In the genomic region with DNA sequence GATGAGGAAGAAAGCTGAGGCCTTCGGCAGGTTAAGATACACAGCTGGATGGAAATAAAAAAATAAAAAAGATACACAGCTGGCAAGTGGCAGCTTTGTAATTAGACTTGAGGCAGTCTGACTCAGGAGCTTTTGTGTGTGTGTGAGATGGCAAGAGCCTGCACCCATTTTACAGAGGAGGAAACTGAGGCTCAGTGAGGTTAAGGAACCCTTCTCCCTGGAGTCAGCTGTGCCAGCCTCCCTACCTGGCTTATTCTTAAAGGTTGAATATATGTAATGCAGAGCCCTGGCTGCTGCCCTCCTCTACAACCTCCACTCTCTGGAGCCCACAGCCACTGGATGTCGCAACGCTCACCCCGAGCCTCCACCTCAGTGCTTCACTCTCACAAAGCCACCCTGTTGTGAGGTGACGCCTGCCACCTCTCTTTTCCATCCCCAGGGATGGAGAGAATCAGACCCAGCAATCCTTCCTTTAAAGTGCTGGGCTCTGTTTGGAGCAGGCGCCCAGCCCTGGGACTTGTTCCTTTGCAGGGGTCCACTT, we compare ENCODE assay signal across 37 cellular contexts. TPM values are rescaled to one million over a fixed set of nuclear protein-coding genes. Genes with fewer than 3 reads are reported as not detected.
"Had no signal": no experiment of that assay in that cellular context is flagged by ENCODE, and none has a peak within 500 bp of the region (broad histone marks: within the 10 kb centered on the region; RNA-seq: fewer than 3 reads in every experiment).

No MANE protein-coding gene starts in this region.

- H3K27me3 ChIP-seq: ascending aorta, SJCRH30 had no signal

- ATAC-seq: activated CD8-positive, alpha-beta memory T cell treated with anti-CD3 and anti-CD28 coated beads, Interleukin-2, amount 10 ng/mL, durations not matched to agents 7 days and 5 days; activated T-cell treated with anti-CD3 and anti-CD28 coated beads, Interleukin-2, amount 50 U/mL, for 72 hours; activated T-helper 17 cell treated with anti-CD3 and anti-CD28 coated beads, Interleukin-2, amount 50 U/mL, for 72 hours had no signal

- H3K27ac ChIP-seq: ascending aorta, cardiac muscle cell, SJCRH30, SK-N-MC, WERI-Rb-1 had no signal

- H3K4me1 ChIP-seq: ascending aorta, SJCRH30 had no signal

- H3K36me3 Mint-ChIP-seq: activated CD8-positive, alpha-beta memory T cell treated with anti-CD3 and anti-CD28 coated beads, Interleukin-2, amount 10 ng/mL, durations not matched to agents 7 days and 5 days; activated naive CD4-positive, alpha-beta T cell treated with anti-CD3 and anti-CD28 coated beads, Interleukin-2, amount 50 U/mL, for 24 hours; activated naive CD8-positive, alpha-beta T cell treated with anti-CD3 and anti-CD28 coated beads, Interleukin-2, amount 10 ng/mL, durations not matched to agents 7 days and 5 days had no signal

- H3K36me3 ChIP-seq: ascending aorta, cardiac muscle cell, SJCRH30, WERI-Rb-1 had no signal

- H3K9me3 Mint-ChIP-seq: activated CD4-positive, alpha-beta memory T cell treated with anti-CD3 and anti-CD28 coated beads, Interleukin-2, amount 10 ng/mL, durations not matched to agents 7 days and 5 days; activated naive CD4-positive, alpha-beta T cell treated with anti-CD3 and anti-CD28 coated beads, Interleukin-2, amount 50 U/mL, for 24 hours; activated naive CD8-positive, alpha-beta T cell treated with anti-CD3 and anti-CD28 coated beads, Interleukin-2, amount 10 ng/mL, durations not matched to agents 7 days and 5 days; activated T-cell treated with anti-CD3 and anti-CD28 coated beads, Interleukin-2, amount 50 U/mL, for 72 hours; activated T-helper 17 cell treated with anti-CD3 and anti-CD28 coated beads, Interleukin-2, amount 50 U/mL, for 72 hours; central memory CD8-positive, alpha-beta T cell had no signal

- H3K4me3 ChIP-seq: ascending aorta, cardiac muscle cell, SJCRH30, SK-N-MC had no signal

- H3K4me3 Mint-ChIP-seq: activated CD4-positive, alpha-beta memory T cell treated with anti-CD3 and anti-CD28 coated beads, Interleukin-2, amount 10 ng/mL, durations not matched to agents 7 days and 5 days; activated CD8-positive, alpha-beta memory T cell treated with anti-CD3 and anti-CD28 coated beads, Interleukin-2, amount 10 ng/mL, durations not matched to agents 7 days and 5 days; activated naive CD4-positive, alpha-beta T cell treated with anti-CD3 and anti-CD28 coated beads, Interleukin-2, amount 50 U/mL, for 24 hours; activated naive CD8-positive, alpha-beta T cell treated with anti-CD3 and anti-CD28 coated beads, Interleukin-2, amount 10 ng/mL, durations not matched to agents 7 days and 5 days; activated T-cell treated with anti-CD3 and anti-CD28 coated beads, Interleukin-2, amount 50 U/mL, for 72 hours; activated T-helper 17 cell treated with anti-CD3 and anti-CD28 coated beads, Interleukin-2, amount 50 U/mL, for 72 hours; central memory CD8-positive, alpha-beta T cell had no signal

- H3K9me3 ChIP-seq: ascending aorta, SJCRH30 had no signal

- H3K4me1 Mint-ChIP-seq: activated CD4-positive, alpha-beta memory T cell treated with anti-CD3 and anti-CD28 coated beads, Interleukin-2, amount 10 ng/mL, durations not matched to agents 7 days and 5 days; activated CD8-positive, alpha-beta memory T cell treated with anti-CD3 and anti-CD28 coated beads, Interleukin-2, amount 10 ng/mL, durations not matched to agents 7 days and 5 days; activated naive CD4-positive, alpha-beta T cell treated with anti-CD3 and anti-CD28 coated beads, Interleukin-2, amount 50 U/mL, for 24 hours; activated naive CD8-positive, alpha-beta T cell treated with anti-CD3 and anti-CD28 coated beads, Interleukin-2, amount 10 ng/mL, durations not matched to agents 7 days and 5 days; activated T-helper 17 cell treated with anti-CD3 and anti-CD28 coated beads, Interleukin-2, amount 50 U/mL, for 72 hours; central memory CD8-positive, alpha-beta T cell had no signal

- H3K27ac Mint-ChIP-seq: activated CD4-positive, alpha-beta memory T cell treated with anti-CD3 and anti-CD28 coated beads, Interleukin-2, amount 10 ng/mL, durations not matched to agents 7 days and 5 days; activated CD8-positive, alpha-beta memory T cell treated with anti-CD3 and anti-CD28 coated beads, Interleukin-2, amount 10 ng/mL, durations not matched to agents 7 days and 5 days; activated naive CD4-positive, alpha-beta T cell treated with anti-CD3 and anti-CD28 coated beads, Interleukin-2, amount 50 U/mL, for 24 hours; activated naive CD8-positive, alpha-beta T cell treated with anti-CD3 and anti-CD28 coated beads, Interleukin-2, amount 10 ng/mL, durations not matched to agents 7 days and 5 days; activated T-cell treated with anti-CD3 and anti-CD28 coated beads, Interleukin-2, amount 50 U/mL, for 72 hours; activated T-helper 17 cell treated with anti-CD3 and anti-CD28 coated beads, Interleukin-2, amount 50 U/mL, for 72 hours had no signal

- DNase-seq: activated CD4-positive, alpha-beta memory T cell treated with anti-CD3 and anti-CD28 coated beads, Interleukin-2, amount 10 ng/mL, durations not matched to agents 7 days and 5 days; activated CD4-positive, alpha-beta T cell treated with anti-CD3 and anti-CD28 coated beads for 1 hour; activated CD4-positive, alpha-beta T cell treated with anti-CD3 and anti-CD28 coated beads for 48 hours; activated CD4-positive, CD25-positive, alpha-beta regulatory T cell; activated CD8-positive, alpha-beta memory T cell treated with anti-CD3 and anti-CD28 coated beads for 24 hours; activated CD8-positive, alpha-beta memory T cell treated with anti-CD3 and anti-CD28 coated beads, Interleukin-2, amount 10 ng/mL, durations not matched to agents 7 days and 5 days; activated CD8-positive, alpha-beta memory T cell treated with anti-CD3 and anti-CD28 coated beads, Interleukin-2, amount 50 U/mL, for 48 hours; activated effector memory CD4-positive, alpha-beta T cell treated with anti-CD3 and anti-CD28 coated beads, Interleukin-2, amount 50 U/mL, for 16 hours; activated naive CD4-positive, alpha-beta T cell; activated naive CD8-positive, alpha-beta T cell treated with anti-CD3 and anti-CD28 coated beads, Interleukin-2, amount 10 ng/mL, durations not matched to agents 7 days and 5 days; activated T-cell treated with anti-CD3 and anti-CD28 coated beads, Interleukin-2, amount 50 U/mL, for 72 hours; amygdala; Karpas-422; MV-4-11; NCI-H1092; NCI-H146; NCI-H187; NCI-H2029 treated with DMSO at 0.1 percent for 48 hours; NCI-H2171; NCI-H510A; NCI-H526; NCI-H748 treated with DMSO at 0.1 percent for 48 hours; OCI-M1; SHP77; SJCRH30; T1000; WERI-Rb-1 had no signal

RNA-seq across cellular contexts. Expression of gene FAM107A, which starts 20.6 kb away (rescaled TPM):
- total RNA-seq: activated CD4-positive, alpha-beta memory T cell treated with anti-CD3 and anti-CD28 coated beads, Interleukin-2, amount 10 ng/mL, durations not matched to agents 7 days and 5 days; activated CD8-positive, alpha-beta memory T cell treated with anti-CD3 and anti-CD28 coated beads, Interleukin-2, amount 10 ng/mL, durations not matched to agents 7 days and 5 days; activated naive CD8-positive, alpha-beta T cell treated with anti-CD3 and anti-CD28 coated beads, Interleukin-2, amount 10 ng/mL, durations not matched to agents 7 days and 5 days; activated T-cell treated with anti-CD3 and anti-CD28 coated beads, Interleukin-2, amount 50 U/mL, for 72 hours; activated T-helper 17 cell treated with anti-CD3 and anti-CD28 coated beads, Interleukin-2, amount 50 U/mL, for 72 hours; cardiac muscle cell; chondrocyte; MCF 10A; T-helper 1 cell treated with Interleukin-12 subunit alpha and Interleukin-12 subunit beta and Interleukin-4 antibody, amounts not matched to agents 30 ng/mL and 1 ng/mL, for 36 hours; T-helper 2 cell treated with Interferon-gamma antibody and Interleukin-4, amounts not matched to agents 100 ng/mL and 5 ng/mL, for 36 hours had no signal
